8 cellular contexts compared by ENCODE assay signal in genomic region chr11:74702383-74703007, GRCh38. TPM values are rescaled to one million over a fixed set of nuclear protein-coding genes. Genes with fewer than 3 reads are reported as not detected.
A peak's percentile ranks its signal among the peaks of the same experiment; 100 is the strongest.
DNase-seq lines count a peak whose midpoint lies in the region; ATAC-seq and TF ChIP-seq lines count a peak whose summit lies in the region.

No MANE protein-coding gene starts in this region.

- ATAC-seq in GM18868 (IDR thresholded peaks at IDR 0.05; ENCODE audit: unreplicated experiment) = peak; percentile 77
- no peak for ATAC-seq in GM21723 (IDR thresholded peaks at IDR 0.05; ENCODE audit: unreplicated experiment)

- no peaks in the 10 kb centered on the region for H4K20me1 ChIP-seq in hepatocyte (ENCODE audit: insufficient read depth, poor library complexity, severe bottlenecking)

- no peaks in the 10 kb centered on the region for H3K9me2 ChIP-seq in hepatocyte (replicated peaks; ENCODE audit: insufficient read depth)

- 61% methylated on average over 15 of the region's 15 CpGs for WGBS in hepatocyte (ENCODE audit: low lambda C conversion rate, missing lambda C conversion rate)

- H3K79me2 ChIP-seq in hepatocyte = no peaks in the 10 kb centered on the region

- H3K4me2 ChIP-seq in hepatocyte = no peak overlapping the region

- no peak overlapping the region for H3K4me3 ChIP-seq in ascending aorta
- no peak overlapping the region for H3K4me3 ChIP-seq in hepatocyte

- DNase-seq in AG08395 (ENCODE audit: low spot score) (peak; percentile 84), NCI-H1417 treated with DMSO at 0.1 percent for 48 hours (lab: John Stamatoyannopoulos, UW) (peak; percentile 11), T-helper 9 cell (peak; percentile 39), ascending aorta (ENCODE audit: low spot score in 2 of 2) (peak in 1 of 2 donors; percentile 79), hepatocyte (ENCODE audit: low spot score) (peak; percentile 78), smooth muscle cell of the brain vasculature (ENCODE audit: low read depth, low spot score) (peak; percentile 37)

- TF ChIP-seq CTCF in ascending aorta (IDR thresholded peaks at IDR 0.05) = peak; percentile 67 to 95 (median 88)
- TF ChIP-seq CTCF in hepatocyte (IDR thresholded peaks at IDR 0.05; ENCODE audit: poor library complexity) = peak; percentile 82

- H3K36me3 ChIP-seq in ascending aorta = no peaks in the 10 kb centered on the region
- H3K36me3 ChIP-seq in hepatocyte (replicated peaks; ENCODE audit: insufficient read depth, low read depth) = no peaks in the 10 kb centered on the region

- no peak overlapping the region for H3K27ac ChIP-seq in ascending aorta
- H3K27ac ChIP-seq in hepatocyte = no peak overlapping the region

- H3K9me3 ChIP-seq in ascending aorta (no peaks in the 10 kb centered on the region), hepatocyte (ENCODE audit: low read depth) (no peaks in the 10 kb centered on the region)

- H3K27me3 ChIP-seq in ascending aorta (no peaks in the 10 kb centered on the region), hepatocyte (no peaks in the 10 kb centered on the region)

- H2AFZ ChIP-seq in hepatocyte = no peak overlapping the region

- intact Hi-C loops in ascending aorta (cut with DNase I) = loop anchor here (1.0 kb wide), 1 partner anchor 24 kb away; no protein-coding TSS in a partner anchor

- H3K4me1 ChIP-seq in ascending aorta (no peaks in the 10 kb centered on the region), hepatocyte (ENCODE audit: insufficient read depth) (no peaks in the 10 kb centered on the region)

RNA-seq across cellular contexts. Expression of gene CHRDL2, which starts 28.7 kb away (rescaled TPM):
- total RNA-seq in ascending aorta = not detected
- 0.44 and 0.83 TPM in 2 replicates for total RNA-seq in hepatocyte
- 4.7 and 9.2 TPM in 2 replicates for polyA plus RNA-seq in hepatocyte

RNA-seq across cellular contexts. Expression of gene RNF169, which starts 46.2 kb away (rescaled TPM):
- total RNA-seq in ascending aorta = 19.5 TPM
- total RNA-seq in hepatocyte = 18.8 and 20.4 TPM in 2 replicates
- 2.0 and 2.4 TPM in 2 replicates for polyA plus RNA-seq in hepatocyte
